ENCODE assay signal across 2 cellular contexts in the genomic region with DNA sequence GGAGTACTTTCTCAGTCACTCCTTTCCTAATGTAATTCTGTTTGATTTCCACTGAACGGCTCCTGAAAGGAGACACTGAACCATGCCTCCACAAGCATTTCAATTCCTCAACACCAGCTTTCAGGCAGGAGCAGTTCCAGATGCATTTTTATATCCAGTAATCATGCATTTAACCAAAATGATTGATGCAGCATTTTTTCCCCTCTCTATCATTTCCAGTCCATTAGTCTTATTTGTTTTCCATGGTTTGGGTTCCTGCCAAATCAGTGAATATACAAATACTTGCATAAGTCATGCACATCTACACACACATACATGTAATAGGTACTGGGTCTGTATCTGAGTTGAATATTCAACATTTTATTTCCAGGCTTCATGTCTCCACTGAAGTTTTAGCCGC.
TF ChIP-seq lines count a peak whose summit lies in the region.

No MANE protein-coding gene starts in this region.

TF ChIP-seq in IMR-90, 13 proteins besides CTCF, POLR2A, EP300 and RAD21 (continued from another document):
- TF ChIP-seq CEBPB (IDR thresholded peaks at IDR 0.05; ENCODE audit: low read depth, low read length): no peak
- no peak for TF ChIP-seq FOS (IDR thresholded peaks at IDR 0.05; ENCODE audit: low read depth, low read length)
- no peak for TF ChIP-seq CHD1 (IDR thresholded peaks at IDR 0.05; ENCODE audit: low read depth, low read length)
- no peak for TF ChIP-seq MXI1 (IDR thresholded peaks at IDR 0.05; ENCODE audit: borderline replicate concordance, low read depth, low read length)
- no peak for TF ChIP-seq MAFK (IDR thresholded peaks at IDR 0.05; ENCODE audit: low read depth, low read length)
- no peak for TF ChIP-seq BHLHE40 (IDR thresholded peaks at IDR 0.05; ENCODE audit: low read depth, low read length)
- no peak for TF ChIP-seq RFX5 (IDR thresholded peaks at IDR 0.05; ENCODE audit: low read depth, low read length)
- no peak for TF ChIP-seq SMC3 (IDR thresholded peaks at IDR 0.05; ENCODE audit: low read depth, low read length)
- TF ChIP-seq, protein P1, sequence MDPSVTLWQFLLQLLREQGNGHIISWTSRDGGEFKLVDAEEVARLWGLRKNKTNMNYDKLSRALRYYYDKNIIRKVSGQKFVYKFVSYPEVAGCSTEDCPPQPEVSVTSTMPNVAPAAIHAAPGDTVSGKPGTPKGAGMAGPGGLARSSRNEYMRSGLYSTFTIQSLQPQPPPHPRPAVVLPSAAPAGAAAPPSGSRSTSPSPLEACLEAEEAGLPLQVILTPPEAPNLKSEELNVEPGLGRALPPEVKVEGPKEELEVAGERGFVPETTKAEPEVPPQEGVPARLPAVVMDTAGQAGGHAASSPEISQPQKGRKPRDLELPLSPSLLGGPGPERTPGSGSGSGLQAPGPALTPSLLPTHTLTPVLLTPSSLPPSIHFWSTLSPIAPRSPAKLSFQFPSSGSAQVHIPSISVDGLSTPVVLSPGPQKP (IDR thresholded peaks at IDR 0.05; ENCODE audit: borderline replicate concordance, low read depth, low read length): no peak
- TF ChIP-seq NFE2L2 (IDR thresholded peaks at IDR 0.05; ENCODE audit: low read depth, low read length): no peak
- TF ChIP-seq, protein P2, sequence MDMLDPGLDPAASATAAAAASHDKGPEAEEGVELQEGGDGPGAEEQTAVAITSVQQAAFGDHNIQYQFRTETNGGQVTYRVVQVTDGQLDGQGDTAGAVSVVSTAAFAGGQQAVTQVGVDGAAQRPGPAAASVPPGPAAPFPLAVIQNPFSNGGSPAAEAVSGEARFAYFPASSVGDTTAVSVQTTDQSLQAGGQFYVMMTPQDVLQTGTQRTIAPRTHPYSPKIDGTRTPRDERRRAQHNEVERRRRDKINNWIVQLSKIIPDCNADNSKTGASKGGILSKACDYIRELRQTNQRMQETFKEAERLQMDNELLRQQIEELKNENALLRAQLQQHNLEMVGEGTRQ (IDR thresholded peaks at IDR 0.05; ENCODE audit: low read depth, low read length): no peak
- TF ChIP-seq MAZ (IDR thresholded peaks at IDR 0.05; ENCODE audit: borderline replicate concordance, low read depth, low read length): no peak

TF ChIP-seq in SK-N-SH, 30 proteins besides CTCF, POLR2A, EP300 and RAD21:
- TF ChIP-seq SIN3A (IDR thresholded peaks at IDR 0.05; ENCODE audit: borderline replicate concordance, low read depth, low read length) (no peak), ELF1 (IDR thresholded peaks at IDR 0.05) (no peak), YY1 (IDR thresholded peaks at IDR 0.05; ENCODE audit: low read depth) (no peak), TEAD4 (IDR thresholded peaks at IDR 0.05; ENCODE audit: borderline replicate concordance, insufficient read depth) (0 out of 2 replicates have a peak, but pooled peaks have one; percentile 38), SMC3 (IDR thresholded peaks at IDR 0.05; ENCODE audit: low read depth, low read length) (no peak), MEF2A (IDR thresholded peaks at IDR 0.05; ENCODE audit: borderline replicate concordance, low read depth) (no peak), CHD2 (IDR thresholded peaks at IDR 0.05; ENCODE audit: low read length, partially characterized antibody) (no peak), NFIC (IDR thresholded peaks at IDR 0.05; ENCODE audit: borderline replicate concordance) (peak; percentile 77; the same call in 1 of the 2 replicates), RCOR1 (IDR thresholded peaks at IDR 0.05; ENCODE audit: low read length) (no peak), FOSL2 (IDR thresholded peaks at IDR 0.05; ENCODE audit: borderline replicate concordance, low read depth) (peak; percentile 47; the same call in 1 of the 2 replicates), POLR2AphosphoS5 (IDR thresholded peaks at IDR 0.05; ENCODE audit: low read depth, low read length) (peak; percentile 38; the same call in 1 of the 2 replicates), JUND (IDR thresholded peaks at IDR 0.05) (peak; percentile 70), TCF12 (IDR thresholded peaks at IDR 0.05) (peak; percentile 89), EZH2phosphoT487 (IDR thresholded peaks at IDR 0.05; ENCODE audit: borderline replicate concordance, low read depth) (no peak), FOXJ3 (CRISPR knock-in tag; IDR thresholded peaks at IDR 0.05) (no peak), TAF1 (IDR thresholded peaks at IDR 0.05; ENCODE audit: borderline replicate concordance, low read depth, low read length) (no peak), FOXM1 (IDR thresholded peaks at IDR 0.05; ENCODE audit: low read depth) (0 out of 2 replicates have a peak, but pooled peaks have one; percentile 27), NRF1 (IDR thresholded peaks at IDR 0.05; ENCODE audit: low read depth, low read length) (no peak)
- TF ChIP-seq, protein P3, sequence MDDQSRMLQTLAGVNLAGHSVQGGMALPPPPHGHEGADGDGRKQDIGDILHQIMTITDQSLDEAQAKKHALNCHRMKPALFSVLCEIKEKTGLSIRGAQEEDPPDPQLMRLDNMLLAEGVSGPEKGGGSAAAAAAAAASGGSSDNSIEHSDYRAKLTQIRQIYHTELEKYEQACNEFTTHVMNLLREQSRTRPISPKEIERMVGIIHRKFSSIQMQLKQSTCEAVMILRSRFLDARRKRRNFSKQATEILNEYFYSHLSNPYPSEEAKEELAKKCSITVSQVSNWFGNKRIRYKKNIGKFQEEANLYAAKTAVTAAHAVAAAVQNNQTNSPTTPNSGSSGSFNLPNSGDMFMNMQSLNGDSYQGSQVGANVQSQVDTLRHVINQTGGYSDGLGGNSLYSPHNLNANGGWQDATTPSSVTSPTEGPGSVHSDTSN (IDR thresholded peaks at IDR 0.05): peak; percentile 92
- TF ChIP-seq, protein P4, sequence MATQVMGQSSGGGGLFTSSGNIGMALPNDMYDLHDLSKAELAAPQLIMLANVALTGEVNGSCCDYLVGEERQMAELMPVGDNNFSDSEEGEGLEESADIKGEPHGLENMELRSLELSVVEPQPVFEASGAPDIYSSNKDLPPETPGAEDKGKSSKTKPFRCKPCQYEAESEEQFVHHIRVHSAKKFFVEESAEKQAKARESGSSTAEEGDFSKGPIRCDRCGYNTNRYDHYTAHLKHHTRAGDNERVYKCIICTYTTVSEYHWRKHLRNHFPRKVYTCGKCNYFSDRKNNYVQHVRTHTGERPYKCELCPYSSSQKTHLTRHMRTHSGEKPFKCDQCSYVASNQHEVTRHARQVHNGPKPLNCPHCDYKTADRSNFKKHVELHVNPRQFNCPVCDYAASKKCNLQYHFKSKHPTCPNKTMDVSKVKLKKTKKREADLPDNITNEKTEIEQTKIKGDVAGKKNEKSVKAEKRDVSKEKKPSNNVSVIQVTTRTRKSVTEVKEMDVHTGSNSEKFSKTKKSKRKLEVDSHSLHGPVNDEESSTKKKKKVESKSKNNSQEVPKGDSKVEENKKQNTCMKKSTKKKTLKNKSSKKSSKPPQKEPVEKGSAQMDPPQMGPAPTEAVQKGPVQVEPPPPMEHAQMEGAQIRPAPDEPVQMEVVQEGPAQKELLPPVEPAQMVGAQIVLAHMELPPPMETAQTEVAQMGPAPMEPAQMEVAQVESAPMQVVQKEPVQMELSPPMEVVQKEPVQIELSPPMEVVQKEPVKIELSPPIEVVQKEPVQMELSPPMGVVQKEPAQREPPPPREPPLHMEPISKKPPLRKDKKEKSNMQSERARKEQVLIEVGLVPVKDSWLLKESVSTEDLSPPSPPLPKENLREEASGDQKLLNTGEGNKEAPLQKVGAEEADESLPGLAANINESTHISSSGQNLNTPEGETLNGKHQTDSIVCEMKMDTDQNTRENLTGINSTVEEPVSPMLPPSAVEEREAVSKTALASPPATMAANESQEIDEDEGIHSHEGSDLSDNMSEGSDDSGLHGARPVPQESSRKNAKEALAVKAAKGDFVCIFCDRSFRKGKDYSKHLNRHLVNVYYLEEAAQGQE (IDR thresholded peaks at IDR 0.05; ENCODE audit: low read depth, low read length): no peak
- TF ChIP-seq, protein P5, sequence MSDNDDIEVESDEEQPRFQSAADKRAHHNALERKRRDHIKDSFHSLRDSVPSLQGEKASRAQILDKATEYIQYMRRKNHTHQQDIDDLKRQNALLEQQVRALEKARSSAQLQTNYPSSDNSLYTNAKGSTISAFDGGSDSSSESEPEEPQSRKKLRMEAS (IDR thresholded peaks at IDR 0.05; ENCODE audit: low read depth): no peak
